2 cellular contexts compared by ENCODE assay signal in genomic region chr19:18032102-18032501, GRCh38. TPM values are rescaled to one million over a fixed set of nuclear protein-coding genes. Genes with fewer than 3 reads are reported as not detected.
"Had no signal": no experiment of that assay in that cellular context is flagged by ENCODE, and none has a peak within 500 bp of the region (broad histone marks: within the 10 kb centered on the region; RNA-seq: fewer than 3 reads in every experiment).

No MANE protein-coding gene starts in this region.

RNA-seq across cellular contexts. Expression of gene IL12RB1, which starts 54.6 kb away (rescaled TPM):
- total RNA-seq: endodermal cell, epithelial cell of proximal tubule had no signal
